ENCODE assay signal across 13 cellular contexts in genomic region chr2:240503848-240504247, GRCh38.
"Had no signal": no experiment of that assay in that cellular context is flagged by ENCODE, and none has a peak within 500 bp of the region (broad histone marks: within the 10 kb centered on the region; RNA-seq: fewer than 3 reads in every experiment).

No MANE protein-coding gene starts in this region.

- H3K27me3 Mint-ChIP-seq: effector memory CD8-positive, alpha-beta T cell had no signal

- H3K4me1 ChIP-seq: left ventricle myocardium inferior, pancreas, sigmoid colon had no signal

- H3K9me3 Mint-ChIP-seq: activated T-helper 1 cell treated with anti-CD3 and anti-CD28 coated beads, Interleukin-12 subunit alpha, Interleukin-12 subunit beta, Interleukin-2, Interleukin-4 antibody, amounts not matched to agents 30 ng/mL and 10 ng/mL and 1 ng/mL, durations not matched to agents 14 hours and 24 hours and 36 hours; effector memory CD8-positive, alpha-beta T cell; neural crest cell; stimulated activated effector memory CD8-positive, alpha-beta T cell treated with anti-CD3 and anti-CD28 coated beads, Interleukin-12 subunit alpha, Interleukin-12 subunit beta, amount 100 ng/mL, for 72 hours had no signal

- H3K27me3 ChIP-seq: brain microvascular endothelial cell, pancreas, sigmoid colon had no signal

- H3K4me1 Mint-ChIP-seq: neural crest cell; stimulated activated effector memory CD8-positive, alpha-beta T cell treated with anti-CD3 and anti-CD28 coated beads, Interleukin-12 subunit alpha, Interleukin-12 subunit beta, amount 100 ng/mL, for 72 hours had no signal

- DNase-seq: activated CD4-positive, CD25-positive, alpha-beta regulatory T cell treated with anti-CD3 and anti-CD28 coated beads, Interleukin-2, amount 50 U/mL, for 72 hours; anterior cingulate cortex; brain microvascular endothelial cell; dermis blood vessel endothelial cell; effector memory CD8-positive, alpha-beta T cell; left ventricle myocardium inferior; sigmoid colon; T-helper 1 cell; T1000 had no signal

- H3K4me3 Mint-ChIP-seq: activated T-helper 1 cell treated with anti-CD3 and anti-CD28 coated beads, Interleukin-12 subunit alpha, Interleukin-12 subunit beta, Interleukin-2, Interleukin-4 antibody, amounts not matched to agents 30 ng/mL and 10 ng/mL and 1 ng/mL, durations not matched to agents 14 hours and 24 hours and 36 hours; effector memory CD8-positive, alpha-beta T cell; neural crest cell; stimulated activated effector memory CD8-positive, alpha-beta T cell treated with anti-CD3 and anti-CD28 coated beads, Interleukin-12 subunit alpha, Interleukin-12 subunit beta, amount 100 ng/mL, for 72 hours had no signal

- H3K27ac ChIP-seq: brain microvascular endothelial cell, left ventricle myocardium inferior, pancreas, sigmoid colon had no signal

- H3K27ac Mint-ChIP-seq: activated T-helper 1 cell treated with anti-CD3 and anti-CD28 coated beads, Interleukin-12 subunit alpha, Interleukin-12 subunit beta, Interleukin-2, Interleukin-4 antibody, amounts not matched to agents 30 ng/mL and 10 ng/mL and 1 ng/mL, durations not matched to agents 14 hours and 24 hours and 36 hours; effector memory CD8-positive, alpha-beta T cell; stimulated activated effector memory CD8-positive, alpha-beta T cell treated with anti-CD3 and anti-CD28 coated beads, Interleukin-12 subunit alpha, Interleukin-12 subunit beta, amount 100 ng/mL, for 72 hours had no signal

- ATAC-seq: effector memory CD8-positive, alpha-beta T cell; pancreas; stimulated activated effector memory CD8-positive, alpha-beta T cell treated with anti-CD3 and anti-CD28 coated beads, Interleukin-12 subunit alpha, Interleukin-12 subunit beta, amount 100 ng/mL, for 72 hours had no signal

- H3K4me3 ChIP-seq: left ventricle myocardium inferior, pancreas, sigmoid colon had no signal

- H3K9me3 ChIP-seq: left ventricle myocardium inferior, pancreas, sigmoid colon had no signal

- H3K36me3 ChIP-seq: brain microvascular endothelial cell, pancreas, sigmoid colon had no signal
